ENCODE assay signal across 8 cellular contexts in genomic region chr9:124776613-124776951, GRCh38. TPM values are rescaled to one million over a fixed set of nuclear protein-coding genes. Genes with fewer than 3 reads are reported as not detected.
A peak's percentile ranks its signal among the peaks of the same experiment; 100 is the strongest.
DNase-seq lines count a peak whose midpoint lies in the region; ATAC-seq and TF ChIP-seq lines count a peak whose summit lies in the region.

No MANE protein-coding gene starts in this region.

- 15 to 27% (median 19%) methylated on average over 9 to 12 of the region's 12 CpGs for WGBS in heart left ventricle, 4 donors

- H3K9me3 ChIP-seq in heart left ventricle (no peaks in the 10 kb centered on the region), mucosa of rectum (ENCODE audit: control insufficient read depth in 2 of 2, low read length in 2 of 2) (no peaks in the 10 kb centered on the region)

- TF ChIP-seq POLR2A in heart left ventricle (IDR thresholded peaks at IDR 0.05) = no peak

- no peaks in the 10 kb centered on the region for H3K36me3 ChIP-seq in heart left ventricle
- H3K36me3 ChIP-seq in mucosa of rectum (ENCODE audit: control insufficient read depth in 2 of 2, insufficient read depth in 2 of 2, low read length in 2 of 2) = no peaks in the 10 kb centered on the region

- TF ChIP-seq CTCF in heart left ventricle (IDR thresholded peaks at IDR 0.05) (no peak), cardiac fibroblast (IDR thresholded peaks at IDR 0.05; ENCODE audit: low read depth, low read length) (no peak)

- peak overlapping the region in 10 of 12 donors; percentile 6 to 88 (median 75) for H3K27ac ChIP-seq in heart left ventricle
- H3K27ac ChIP-seq in mucosa of rectum (ENCODE audit: low read depth in 2 of 2, low read length in 2 of 2) = no peak overlapping the region

- DNase-seq in heart left ventricle (no peak), left cardiac atrium (no peak), cardiac fibroblast (ENCODE audit: low read depth in 2 of 2) (no peak), HuH-7 (ENCODE audit: low spot score) (no peak), DMS114 treated with DMSO at 0.1 percent for 48 hours (lab: John Stamatoyannopoulos, UW; ENCODE audit: unreplicated experiment) (no peak)

- H3K9ac ChIP-seq in mucosa of rectum (ENCODE audit: low read depth in 1 of 2, low read length in 2 of 2) = peak overlapping the region; percentile 34 to 41

- H3K4me1 ChIP-seq in heart left ventricle (peaks cover 0 to 62% (median 35%) of the 10 kb centered on the region in 12 donors), mucosa of rectum (ENCODE audit: control insufficient read depth in 2 of 2, insufficient read depth in 2 of 2, low read length in 2 of 2) (peaks cover 6 to 15% of the 10 kb centered on the region in 2 donors)

- intact Hi-C loops in heart left ventricle (cut with DNase I) (loop anchor here in 7 of 10 donors (2.0 to 10.0 kb wide), 4 partner anchors 20 to 598 kb away; partner anchors contain the start of gene SCAI (in 1 of the 7)), left cardiac atrium (cut with DNase I) (loop anchor here (10.0 kb wide), 1 partner anchor 598 kb away; no protein-coding TSS in a partner anchor)

- H3K27me3 ChIP-seq in heart left ventricle (peaks cover 0 to 4% (median 0%) of the 10 kb centered on the region in 9 donors), mucosa of rectum (ENCODE audit: control insufficient read depth in 2 of 2, insufficient read depth in 2 of 2, low read length in 2 of 2) (peaks cover 11 to 14% of the 10 kb centered on the region in 2 donors)

- peak overlapping the region; percentile 48 to 90 (median 66) for H3K4me3 ChIP-seq in heart left ventricle
- H3K4me3 ChIP-seq in cardiac fibroblast (replicated peaks in 1 of 2; ENCODE audit: low read depth in 2 of 2, low read length in 2 of 2) = peak overlapping the region; percentile 39 to 48
- H3K4me3 ChIP-seq in mucosa of rectum (ENCODE audit: low read length in 2 of 2) = peak overlapping the region; percentile 53 to 64

- ATAC-seq in heart left ventricle = no peak
- ATAC-seq in left cardiac atrium = no peak
- ATAC-seq in GM19397 (IDR thresholded peaks at IDR 0.05; ENCODE audit: unreplicated experiment) = no peak
- ATAC-seq in HG03159 (IDR thresholded peaks at IDR 0.05; ENCODE audit: unreplicated experiment) = no peak

RNA-seq across cellular contexts. Expression of gene OLFML2A, which starts 0.4 kb away (rescaled TPM):
- total RNA-seq in heart left ventricle (10 to 100 TPM; 15.5 to 71.1 (median 37.3) TPM), left cardiac atrium (10 to 100 TPM; 19.4 to 24.6 TPM)
- polyA plus RNA-seq in heart left ventricle = 1 to 10 TPM; 8.5 to 9.9 TPM

RNA-seq across cellular contexts. Expression of gene NR6A1, which starts 5.5 kb away (rescaled TPM):
- 1 to 10 TPM; 1.1 to 5.7 (median 1.6) TPM for total RNA-seq in heart left ventricle
- polyA plus RNA-seq in heart left ventricle = under 1 TPM; 0.65 to 0.84 TPM
- 1 to 10 TPM; 1.2 to 1.3 TPM for total RNA-seq in left cardiac atrium

Comparison
In these comparisons a context has a peak if more than half of its experiments do, and no peak if none do; other contexts are left out.
1. H3K27ac ChIP-seq: peak in heart left ventricle (10 of 12); none in mucosa of rectum (0 of 2).
2. Peak in every context shown above with its lines, with median percentiles within 50 percentile points of each other: H3K4me3 ChIP-seq.